ENCODE assay signal across 15 cellular contexts in the genomic region with DNA sequence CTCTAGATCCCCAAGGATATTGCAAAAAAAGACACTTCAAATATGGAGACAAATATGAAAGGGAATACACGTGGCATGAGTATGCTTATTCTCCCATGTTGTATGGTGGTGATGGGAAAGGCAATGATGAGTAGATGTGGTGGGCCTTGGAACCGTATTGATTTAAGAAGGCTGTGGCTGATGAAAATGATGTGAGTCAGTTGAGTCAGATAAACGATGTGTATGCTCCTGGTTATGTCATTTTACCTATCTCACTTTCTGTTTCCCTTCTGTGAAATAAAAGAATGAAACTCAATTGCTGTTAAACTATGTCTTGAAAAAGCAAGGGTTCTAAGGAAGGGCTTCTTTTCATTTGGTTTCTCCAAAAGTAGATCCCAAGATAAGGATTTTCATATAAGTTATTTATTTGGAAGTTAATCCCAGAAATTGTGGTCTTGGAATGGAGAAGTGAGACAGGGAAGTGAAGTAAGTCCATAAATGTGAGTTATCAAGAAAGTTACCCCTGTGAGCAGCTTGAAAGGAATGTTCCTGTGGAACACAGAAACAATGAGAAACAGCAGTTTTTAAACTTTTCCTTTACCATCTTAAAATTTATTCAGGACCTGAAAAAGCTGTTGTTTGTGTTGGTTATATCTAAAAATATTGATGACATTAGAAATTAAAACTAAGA.
DNase-seq lines count a peak whose midpoint lies in the region; ATAC-seq, FAIRE-seq and TF ChIP-seq lines count a peak whose summit lies in the region.
"Had no signal": no experiment of that assay in that cellular context is flagged by ENCODE, and none has a peak within 500 bp of the region (broad histone marks: within the 10 kb centered on the region; RNA-seq: fewer than 3 reads in every experiment).

No MANE protein-coding gene starts in this region.

- no peak overlapping the region for H3K4me2 ChIP-seq in neural progenitor cell

- peaks cover 8% of the 10 kb centered on the region for H3K27me3 Mint-ChIP-seq in activated CD4-positive, alpha-beta T cell treated with anti-CD3 and anti-CD28 coated beads for 36 hours
- peaks cover 7% of the 10 kb centered on the region for H3K27me3 Mint-ChIP-seq in activated CD4-positive, alpha-beta T cell treated with anti-CD3 and anti-CD28 coated beads, Interleukin-2, amount 10 ng/mL, durations not matched to agents 24 days and 14 days
- H3K27me3 Mint-ChIP-seq in neural progenitor cell (ENCODE audit: insufficient read depth, low read depth) = no peaks in the 10 kb centered on the region

- H3K9me3 Mint-ChIP-seq in activated CD4-positive, alpha-beta T cell treated with anti-CD3 and anti-CD28 coated beads for 36 hours (ENCODE audit: low read depth) = no peaks in the 10 kb centered on the region
- H3K9me3 Mint-ChIP-seq in activated CD4-positive, alpha-beta T cell treated with anti-CD3 and anti-CD28 coated beads, Interleukin-2, amount 10 ng/mL, durations not matched to agents 24 days and 14 days = peaks cover 5% of the 10 kb centered on the region
- H3K9me3 Mint-ChIP-seq in neural progenitor cell = no peaks in the 10 kb centered on the region
- H3K9me3 Mint-ChIP-seq: activated CD4-positive, alpha-beta T cell treated with anti-CD3 and anti-CD28 coated beads, Interleukin-2, amount 10 ng/mL, durations not matched to agents 7 days and 5 days; natural killer cell treated with Interleukin-12 subunit alpha and Interleukin-12 subunit beta and Interleukin-15 and Interleukin-18, amount 100 ng/mL, for 72 hours had no signal

- no peak overlapping the region for H2AFZ ChIP-seq in neural progenitor cell (replicated peaks)

- intact Hi-C loops in activated CD4-positive, alpha-beta T cell treated with anti-CD3 and anti-CD28 coated beads for 36 hours (cut with DNase I, micrococcal nuclease) = loop anchor here (1.0 to 10.0 kb wide), 2 partner anchors 10 to 1165 kb away; a partner anchor contains a TSS
- intact Hi-C loops in activated CD4-positive, alpha-beta T cell treated with anti-CD3 and anti-CD28 coated beads, Interleukin-2, amount 10 ng/mL, durations not matched to agents 24 days and 14 days (cut with micrococcal nuclease) = loop anchor here (10.0 kb wide), 1 partner anchor 545 kb away; no protein-coding TSS in a partner anchor

- no peaks in the 10 kb centered on the region for H4K20me1 ChIP-seq in neural progenitor cell (ENCODE audit: low read depth)

- H3K4me1 ChIP-seq in SJSA1 (replicated peaks) = peaks cover 19% of the 10 kb centered on the region
- no peaks in the 10 kb centered on the region for H3K4me1 ChIP-seq in neural progenitor cell

- no peak for TF ChIP-seq POLR2A in H54 (IDR thresholded peaks at IDR 0.05; ENCODE audit: low read depth, low read length)

- H3K27ac Mint-ChIP-seq in activated CD4-positive, alpha-beta T cell treated with anti-CD3 and anti-CD28 coated beads for 36 hours = peak overlapping the region; percentile 63
- H3K27ac Mint-ChIP-seq in activated CD4-positive, alpha-beta T cell treated with anti-CD3 and anti-CD28 coated beads, Interleukin-2, amount 10 ng/mL, durations not matched to agents 24 days and 14 days = no peak overlapping the region
- H3K27ac Mint-ChIP-seq in neural progenitor cell = no peak overlapping the region
- H3K27ac Mint-ChIP-seq: activated CD4-positive, alpha-beta T cell treated with anti-CD3 and anti-CD28 coated beads, Interleukin-2, amount 10 ng/mL, durations not matched to agents 7 days and 5 days; natural killer cell treated with Interleukin-12 subunit alpha and Interleukin-12 subunit beta and Interleukin-15 and Interleukin-18, amount 100 ng/mL, for 72 hours had no signal

- TF ChIP-seq CTCF in neural progenitor cell (IDR thresholded peaks at IDR 0.05) = no peak

- H3K36me3 ChIP-seq in SJSA1 (no peaks in the 10 kb centered on the region), neural progenitor cell (no peaks in the 10 kb centered on the region)

- no peak overlapping the region for H3K4me3 ChIP-seq in SJSA1
- H3K4me3 ChIP-seq in neural progenitor cell = no peak overlapping the region

- CTCF ChIA-PET in activated CD4-positive, alpha-beta T cell treated with anti-CD3 and anti-CD28 coated beads for 36 hours (lab: Charles Lee) = interaction anchor here (1.4 kb wide), 1 partner anchor 11 kb away, joined by 5 read pairs; no protein-coding TSS in a partner anchor

- POLR2A ChIA-PET in activated CD4-positive, alpha-beta T cell treated with anti-CD3 and anti-CD28 coated beads for 36 hours (lab: Charles Lee) = no interaction called here

- peak overlapping the region; percentile 42 for H3K27ac ChIP-seq in SJSA1
- H3K27ac ChIP-seq in neural progenitor cell = no peak overlapping the region

- H3K9ac ChIP-seq in neural progenitor cell = no peak overlapping the region

- peaks cover 14% of the 10 kb centered on the region for H3K4me1 Mint-ChIP-seq in activated CD4-positive, alpha-beta T cell treated with anti-CD3 and anti-CD28 coated beads for 36 hours
- peaks cover 9% of the 10 kb centered on the region for H3K4me1 Mint-ChIP-seq in activated CD4-positive, alpha-beta T cell treated with anti-CD3 and anti-CD28 coated beads, Interleukin-2, amount 10 ng/mL, durations not matched to agents 24 days and 14 days
- H3K4me1 Mint-ChIP-seq in neural progenitor cell = peaks cover 2% of the 10 kb centered on the region

- H3K36me3 Mint-ChIP-seq in activated CD4-positive, alpha-beta T cell treated with anti-CD3 and anti-CD28 coated beads for 36 hours (ENCODE audit: low read depth) = no peaks in the 10 kb centered on the region
- H3K36me3 Mint-ChIP-seq in activated CD4-positive, alpha-beta T cell treated with anti-CD3 and anti-CD28 coated beads, Interleukin-2, amount 10 ng/mL, durations not matched to agents 24 days and 14 days (ENCODE audit: low read depth) = no peaks in the 10 kb centered on the region
- H3K36me3 Mint-ChIP-seq in neural progenitor cell = no peaks in the 10 kb centered on the region

- H3K79me2 ChIP-seq in neural progenitor cell (ENCODE audit: low read depth) = no peaks in the 10 kb centered on the region

- H3F3A ChIP-seq in neural progenitor cell (ENCODE audit: low read depth) = no peaks in the 10 kb centered on the region

- ATAC-seq in activated CD4-positive, alpha-beta T cell treated with anti-CD3 and anti-CD28 coated beads for 36 hours = peak; percentile 97

- peak; percentile 6 for FAIRE-seq in H54 (lab: Jason Lieb, UNC)
- FAIRE-seq: A204.1 had no signal

- no peaks in the 10 kb centered on the region for H3K9me3 ChIP-seq in SJSA1 (replicated peaks)
- no peaks in the 10 kb centered on the region for H3K9me3 ChIP-seq in neural progenitor cell (ENCODE audit: low read depth)

- DNase-seq in activated CD4-positive, alpha-beta T cell treated with anti-CD3 and anti-CD28 coated beads for 36 hours = peak; percentile 22
- no peak for DNase-seq in activated CD4-positive, alpha-beta T cell treated with anti-CD3 and anti-CD28 coated beads, Interleukin-2, amount 10 ng/mL, durations not matched to agents 24 days and 14 days
- DNase-seq in H54 (ENCODE audit: insufficient read length, low spot score) = no peak
- peak in 1 of 2 experiments; percentile 45 for DNase-seq in SJSA1 (ENCODE audit: low read depth in 1 of 2, low spot score in 2 of 2)
- DNase-seq in iris pigment epithelial cell (ENCODE audit: low read depth) = peak; percentile 69
- no peak for DNase-seq in NCI-H524 treated with DMSO at 0.1 percent for 48 hours (lab: John Stamatoyannopoulos, UW)
- no peak for DNase-seq in NOMO-1 (lab: John Stamatoyannopoulos, UW; ENCODE audit: unreplicated experiment in 2 of 2)
- no peak for DNase-seq in neural progenitor cell (ENCODE audit: low spot score)
- DNase-seq: activated CD4-positive, alpha-beta T cell treated with anti-CD3 and anti-CD28 coated beads, Interleukin-2, amount 10 ng/mL, durations not matched to agents 7 days and 5 days; aorta; DMS79; erythroblast; NCI-H510A treated with DMSO at 0.1 percent for 48 hours had no signal

- H3K27me3 ChIP-seq in SJSA1 (replicated peaks) = no peaks in the 10 kb centered on the region
- H3K27me3 ChIP-seq in neural progenitor cell = no peaks in the 10 kb centered on the region

- no peak overlapping the region for H3K4me3 Mint-ChIP-seq in activated CD4-positive, alpha-beta T cell treated with anti-CD3 and anti-CD28 coated beads for 36 hours
- no peak overlapping the region for H3K4me3 Mint-ChIP-seq in activated CD4-positive, alpha-beta T cell treated with anti-CD3 and anti-CD28 coated beads, Interleukin-2, amount 10 ng/mL, durations not matched to agents 24 days and 14 days
- no peak overlapping the region for H3K4me3 Mint-ChIP-seq in neural progenitor cell
- H3K4me3 Mint-ChIP-seq: activated CD4-positive, alpha-beta T cell treated with anti-CD3 and anti-CD28 coated beads, Interleukin-2, amount 10 ng/mL, durations not matched to agents 7 days and 5 days; natural killer cell treated with Interleukin-12 subunit alpha and Interleukin-12 subunit beta and Interleukin-15 and Interleukin-18, amount 100 ng/mL, for 72 hours had no signal

Comparison
In these comparisons a context has a peak if more than half of its experiments do, and no peak if none do; other contexts are left out.
1. DNase-seq: peak in activated CD4-positive, alpha-beta T cell treated with anti-CD3 and anti-CD28 coated beads for 36 hours (single experiment) and iris pigment epithelial cell (single experiment); none in activated CD4-positive, alpha-beta T cell treated with anti-CD3 and anti-CD28 coated beads, Interleukin-2, amount 10 ng/mL, durations not matched to agents 24 days and 14 days (single experiment), H54 (single experiment), NCI-H524 treated with DMSO at 0.1 percent for 48 hours (single experiment), NOMO-1 (0 of 2) and neural progenitor cell (single experiment).